ENCODE assay signal across 9 cellular contexts in genomic region chr12:47802312-47802711, GRCh38. TPM values are rescaled to one million over a fixed set of nuclear protein-coding genes. Genes with fewer than 3 reads are reported as not detected.
DNase-seq lines count a peak whose midpoint lies in the region; ATAC-seq and TF ChIP-seq lines count a peak whose summit lies in the region.
"Had no signal": no experiment of that assay in that cellular context is flagged by ENCODE, and none has a peak within 500 bp of the region (broad histone marks: within the 10 kb centered on the region; RNA-seq: fewer than 3 reads in every experiment).

No MANE protein-coding gene starts in this region.

- TF ChIP-seq POLR2A in right lobe of liver (IDR thresholded peaks at IDR 0.05), result no peak

- H3K36me3 ChIP-seq in cardiac muscle cell, result peaks cover under 1% of the 10 kb centered on the region
- H3K36me3 ChIP-seq in adipocyte (ENCODE audit: control insufficient read depth, insufficient read depth, low read length, severe bottlenecking), result peaks cover 36% of the 10 kb centered on the region
- H3K36me3 ChIP-seq in right lobe of liver, result no peaks in the 10 kb centered on the region
- peaks cover 2% of the 10 kb centered on the region for H3K36me3 ChIP-seq in upper lobe of right lung
- H3K36me3 ChIP-seq in SJCRH30, result peaks cover 17% of the 10 kb centered on the region

- H3K9ac ChIP-seq in adipocyte (ENCODE audit: low read length), result peak overlapping the region; percentile 70

- no peak overlapping the region for H3K4me3 ChIP-seq in cardiac muscle cell
- no peak overlapping the region for H3K4me3 ChIP-seq in adipocyte (ENCODE audit: low read length)
- H3K4me3 ChIP-seq in right lobe of liver, result no peak overlapping the region
- H3K4me3 ChIP-seq in upper lobe of right lung, result no peak overlapping the region
- no peak overlapping the region for H3K4me3 ChIP-seq in SJCRH30

- H3K9me3 ChIP-seq in cardiac muscle cell (ENCODE audit: low read depth) (no peaks in the 10 kb centered on the region), adipocyte (ENCODE audit: control insufficient read depth, low read length) (no peaks in the 10 kb centered on the region), right lobe of liver (no peaks in the 10 kb centered on the region), upper lobe of right lung (no peaks in the 10 kb centered on the region), SJCRH30 (replicated peaks) (no peaks in the 10 kb centered on the region)

- intact Hi-C loops in left cardiac atrium (cut with DNase I), result loop anchor here in 1 of 2 donors (5.0 kb wide), 1 partner anchor 35 kb away; no protein-coding TSS in a partner anchor
- intact Hi-C loops in right lobe of liver (cut with DNase I), result no loop called here
- intact Hi-C loops in upper lobe of right lung (cut with DNase I), result no loop called here

- H3K27me3 ChIP-seq in cardiac muscle cell (no peaks in the 10 kb centered on the region), adipocyte (replicated peaks; ENCODE audit: control insufficient read depth, insufficient read depth, low read length) (no peaks in the 10 kb centered on the region), right lobe of liver (no peaks in the 10 kb centered on the region), upper lobe of right lung (no peaks in the 10 kb centered on the region), SJCRH30 (no peaks in the 10 kb centered on the region)

- WGBS in right lobe of liver (ENCODE audit: insufficient coverage, low coverage, low lambda C conversion rate, missing lambda C conversion rate), result 35% methylated on average over 3 of the region's 5 CpGs

- H3K27ac ChIP-seq in cardiac muscle cell (peak overlapping the region; percentile 36), right lobe of liver (peak overlapping the region in 2 of 3 donors; percentile 45 to 60), upper lobe of right lung (peak overlapping the region; percentile 77), SJCRH30 (no peak overlapping the region)

- DNase-seq in cardiac muscle cell (ENCODE audit: low read depth in 1 of 2, low spot score in 1 of 2), result no peak
- DNase-seq in left cardiac atrium, result no peak
- no peak for DNase-seq in adipocyte (ENCODE audit: low read depth)
- DNase-seq in right lobe of liver, result no peak
- DNase-seq in upper lobe of right lung, result no peak
- DNase-seq in SJCRH30, result no peak
- no peak for DNase-seq in HK-2 (ENCODE audit: unreplicated experiment)
- no peak for DNase-seq in nucleus accumbens (lab: John Stamatoyannopoulos, UW)
- DNase-seq: GDM1 had no signal

- no peak for ATAC-seq in left cardiac atrium
- no peak for ATAC-seq in right lobe of liver
- ATAC-seq in upper lobe of right lung, result no peak

- TF ChIP-seq CTCF in cardiac muscle cell (IDR thresholded peaks at IDR 0.05; ENCODE audit: low read depth, low read length) (peak; percentile 40), right lobe of liver (IDR thresholded peaks at IDR 0.05) (no peak), upper lobe of right lung (IDR thresholded peaks at IDR 0.05) (peak; percentile 29)

- H3K4me1 ChIP-seq in cardiac muscle cell (ENCODE audit: low read depth), result peaks cover 23% of the 10 kb centered on the region
- peaks cover 73% of the 10 kb centered on the region for H3K4me1 ChIP-seq in adipocyte (ENCODE audit: control insufficient read depth, insufficient read depth, low read length)
- peaks cover 0 to 15% (median 0%) of the 10 kb centered on the region in 4 donors for H3K4me1 ChIP-seq in right lobe of liver
- H3K4me1 ChIP-seq in upper lobe of right lung, result peaks cover 85% of the 10 kb centered on the region
- H3K4me1 ChIP-seq in SJCRH30, result no peaks in the 10 kb centered on the region

RNA-seq across cellular contexts. Expression of gene HDAC7, which starts 17.4 kb away (rescaled TPM):
- total RNA-seq in cardiac muscle cell, result 43.3 and 93.0 TPM in 2 replicates
- polyA plus RNA-seq in cardiac muscle cell, result 43.7 and 55.9 TPM in 2 replicates
- 10 to 100 TPM; 41.6 to 58.0 TPM for total RNA-seq in left cardiac atrium
- 10 to 100 TPM in 2 of 6 experiments, 1 to 10 TPM in 4; 6.6 to 18.8 (median 8.4) TPM for total RNA-seq in right lobe of liver
- total RNA-seq in upper lobe of right lung, result 135 TPM
- total RNA-seq in SJCRH30 (2014; rRNA removed; shearing (Covaris generic)), result 34.9 and 37.1 TPM in 2 replicates

RNA-seq across cellular contexts. Expression of gene SLC48A1, which starts 29.3 kb away (rescaled TPM):
- 23.3 and 26.2 TPM in 2 replicates for total RNA-seq in cardiac muscle cell
- 28.9 and 29.2 TPM in 2 replicates for polyA plus RNA-seq in cardiac muscle cell
- 10 to 100 TPM; 22.1 to 28.9 TPM for total RNA-seq in left cardiac atrium
- total RNA-seq in right lobe of liver, result 10 to 100 TPM; 12.4 to 20.4 (median 18.0) TPM
- total RNA-seq in upper lobe of right lung, result 40.9 TPM
- 1.1 and 1.4 TPM in 2 replicates for total RNA-seq in SJCRH30 (2014; rRNA removed; shearing (Covaris generic))

RNA-seq across cellular contexts. Expression of gene RAPGEF3, which starts 43.6 kb away (rescaled TPM):
- total RNA-seq in cardiac muscle cell (3.8 and 8.8 TPM in 2 replicates), left cardiac atrium (10 to 100 TPM; 27.3 to 35.9 TPM), right lobe of liver (1 to 10 TPM in 5 of 6 experiments, under 1 TPM in 1; 0.81 to 4.6 (median 2.6) TPM), upper lobe of right lung (69.6 TPM)
- 3.3 and 5.5 TPM in 2 replicates for polyA plus RNA-seq in cardiac muscle cell
- 0.49 and 0.68 TPM in 2 replicates for total RNA-seq in SJCRH30 (2014; rRNA removed; shearing (Covaris generic))

Comparison
In these comparisons a context has a peak if more than half of its experiments do, and no peak if none do; other contexts are left out.
1. CTCF ChIP-seq: peak in cardiac muscle cell (single experiment) and upper lobe of right lung (single experiment); none in right lobe of liver (0 of 4).